ENCODE assay signal across 21 cellular contexts in genomic region chr16:85102106-85102630, GRCh38. TPM values are rescaled to one million over a fixed set of nuclear protein-coding genes. Genes with fewer than 3 reads are reported as not detected.
"Had no signal": no experiment of that assay in that cellular context is flagged by ENCODE, and none has a peak within 500 bp of the region (broad histone marks: within the 10 kb centered on the region; RNA-seq: fewer than 3 reads in every experiment).

No MANE protein-coding gene starts in this region.

- H3K9ac ChIP-seq: parathyroid adenoma had no signal

- DNase-seq: activated CD4-positive, alpha-beta T cell treated with anti-CD3 and anti-CD28 coated beads, Interleukin-2, amount 50 U/mL, for 48 hours; activated CD4-positive, CD25-positive, alpha-beta regulatory T cell treated with anti-CD3 and anti-CD28 coated beads, Interleukin-2, amount 50 U/mL, for 72 hours; activated CD8-positive, alpha-beta memory T cell treated with anti-CD3 and anti-CD28 coated beads, Interleukin-2, amount 10 ng/mL, durations not matched to agents 7 days and 5 days; activated naive CD4-positive, alpha-beta T cell treated with anti-CD3 and anti-CD28 coated beads, Interleukin-2, amount 10 ng/mL, durations not matched to agents 7 days and 5 days; activated T-cell treated with anti-CD3 and anti-CD28 coated beads, Interleukin-2, amount 50 U/mL, for 1 hour; amniotic stem cell; central memory CD4-positive, alpha-beta T cell; colonic mucosa; effector CD4-positive, alpha-beta T cell; esophagus squamous epithelium; foreskin fibroblast; stimulated activated CD4-positive, alpha-beta T cell treated with anti-CD3 and anti-CD28 coated beads, Interleukin-1b, Interleukin-23, amount 100 ng/mL, for 48 hours; stimulated activated naive CD8-positive, alpha-beta T cell treated with anti-CD3 and anti-CD28 coated beads, Interleukin-15, amount 100 ng/mL, for 72 hours; SW 1271; T-helper 9 cell had no signal

- H2AFZ ChIP-seq: parathyroid adenoma had no signal

- H3K4me1 ChIP-seq: colonic mucosa, parathyroid adenoma had no signal

- H3K4me3 ChIP-seq: colonic mucosa, esophagus squamous epithelium had no signal

- H3K4me1 Mint-ChIP-seq: mesothelial cell of epicardium had no signal

- H3K36me3 ChIP-seq: colonic mucosa, esophagus squamous epithelium had no signal

- H3K9me3 ChIP-seq: colonic mucosa, esophagus squamous epithelium had no signal

- H3K79me2 ChIP-seq: parathyroid adenoma had no signal

- H3K4me3 Mint-ChIP-seq: activated CD8-positive, alpha-beta memory T cell treated with anti-CD3 and anti-CD28 coated beads, Interleukin-2, amount 10 ng/mL, durations not matched to agents 7 days and 5 days; activated naive CD4-positive, alpha-beta T cell treated with anti-CD3 and anti-CD28 coated beads, Interleukin-2, amount 10 ng/mL, durations not matched to agents 7 days and 5 days; brain; mesothelial cell of epicardium; stimulated activated naive CD8-positive, alpha-beta T cell treated with anti-CD3 and anti-CD28 coated beads, Interleukin-15, amount 100 ng/mL, for 72 hours; type B pancreatic cell had no signal

- H3K27ac ChIP-seq: colonic mucosa, esophagus squamous epithelium, parathyroid adenoma had no signal

- H3K36me3 Mint-ChIP-seq: activated CD8-positive, alpha-beta memory T cell treated with anti-CD3 and anti-CD28 coated beads, Interleukin-2, amount 10 ng/mL, durations not matched to agents 7 days and 5 days; activated naive CD4-positive, alpha-beta T cell treated with anti-CD3 and anti-CD28 coated beads, Interleukin-2, amount 10 ng/mL, durations not matched to agents 7 days and 5 days; brain; mesothelial cell of epicardium; type B pancreatic cell had no signal

- H3K27me3 Mint-ChIP-seq: activated CD8-positive, alpha-beta memory T cell treated with anti-CD3 and anti-CD28 coated beads, Interleukin-2, amount 10 ng/mL, durations not matched to agents 7 days and 5 days; stimulated activated naive CD8-positive, alpha-beta T cell treated with anti-CD3 and anti-CD28 coated beads, Interleukin-15, amount 100 ng/mL, for 72 hours had no signal

- H3K27ac Mint-ChIP-seq: activated CD8-positive, alpha-beta memory T cell treated with anti-CD3 and anti-CD28 coated beads, Interleukin-2, amount 10 ng/mL, durations not matched to agents 7 days and 5 days; activated naive CD4-positive, alpha-beta T cell treated with anti-CD3 and anti-CD28 coated beads, Interleukin-2, amount 10 ng/mL, durations not matched to agents 7 days and 5 days; activated T-helper 2 cell treated with anti-CD3 and anti-CD28 coated beads, Interferon-gamma antibody, Interleukin-2, Interleukin-4, amounts not matched to agents 10 μg/mL and 5 μg/mL and 100 μg/mL, durations not matched to agents 14 hours and 24 hours and 36 hours; mesothelial cell of epicardium; type B pancreatic cell had no signal

- H3K27me3 ChIP-seq: colonic mucosa had no signal

- H3K9me3 Mint-ChIP-seq: activated naive CD4-positive, alpha-beta T cell treated with anti-CD3 and anti-CD28 coated beads, Interleukin-2, amount 10 ng/mL, durations not matched to agents 7 days and 5 days; activated T-helper 2 cell treated with anti-CD3 and anti-CD28 coated beads, Interferon-gamma antibody, Interleukin-2, Interleukin-4, amounts not matched to agents 10 μg/mL and 5 μg/mL and 100 μg/mL, durations not matched to agents 14 hours and 24 hours and 36 hours; brain; mesothelial cell of epicardium; stimulated activated naive CD8-positive, alpha-beta T cell treated with anti-CD3 and anti-CD28 coated beads, Interleukin-15, amount 100 ng/mL, for 72 hours; type B pancreatic cell had no signal

- ATAC-seq: activated CD8-positive, alpha-beta memory T cell treated with anti-CD3 and anti-CD28 coated beads, Interleukin-2, amount 10 ng/mL, durations not matched to agents 7 days and 5 days; stimulated activated naive CD8-positive, alpha-beta T cell treated with anti-CD3 and anti-CD28 coated beads, Interleukin-15, amount 100 ng/mL, for 72 hours had no signal

RNA-seq across cellular contexts. Expression of gene CIBAR2, which starts 10.1 kb away (rescaled TPM):
- total RNA-seq: activated CD8-positive, alpha-beta memory T cell treated with anti-CD3 and anti-CD28 coated beads, Interleukin-2, amount 10 ng/mL, durations not matched to agents 7 days and 5 days; activated T-helper 2 cell treated with anti-CD3 and anti-CD28 coated beads, Interferon-gamma antibody, Interleukin-2, Interleukin-4, amounts not matched to agents 10 μg/mL and 5 μg/mL and 100 μg/mL, durations not matched to agents 14 hours and 24 hours and 36 hours; esophagus squamous epithelium; liver; mesothelial cell of epicardium had no signal
